ENCODE assay signal across 8 cellular contexts in the genomic region with DNA sequence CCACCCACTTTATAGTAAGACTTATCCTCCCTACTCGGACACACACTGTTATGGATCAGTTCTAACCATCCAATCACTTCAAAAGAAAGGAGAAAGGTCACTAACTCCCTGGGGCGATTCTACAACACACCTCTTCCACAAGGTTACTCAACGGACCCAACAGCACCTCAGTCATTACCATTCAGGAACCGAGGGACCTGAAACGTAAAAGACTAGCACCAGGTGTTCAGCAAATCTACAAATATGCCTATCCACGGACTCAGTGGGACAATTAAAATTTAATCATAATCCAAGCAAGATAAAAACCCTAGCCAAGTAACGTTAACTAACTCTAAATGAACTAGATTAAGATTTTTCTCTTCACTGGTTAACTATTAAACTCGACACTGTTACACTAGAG. TPM values are rescaled to one million over a fixed set of nuclear protein-coding genes. Genes with fewer than 3 reads are reported as not detected.
DNase-seq lines count a peak whose midpoint lies in the region; ATAC-seq and TF ChIP-seq lines count a peak whose summit lies in the region.

No MANE protein-coding gene starts in this region.

- H3K27ac ChIP-seq in ectodermal cell (ENCODE audit: insufficient read depth, low read depth, low read length, poor library complexity, severe bottlenecking): no peak overlapping the region

- intact Hi-C loops in CD14-positive monocyte (cut with micrococcal nuclease): loop anchor here (1.0 to 5.0 kb wide), 2 partner anchors 15 to 47 kb away; partner anchors contain the start of gene TAF6L (in 2 of the 2)

- H3K36me3 ChIP-seq in ectodermal cell (ENCODE audit: control insufficient read depth, insufficient read depth, low read length): peaks cover 38% of the 10 kb centered on the region

- H3K27me3 ChIP-seq in ectodermal cell (ENCODE audit: control insufficient read depth, insufficient read depth, low read length, poor library complexity, severe bottlenecking): no peaks in the 10 kb centered on the region

- peaks cover 18% of the 10 kb centered on the region for H3K4me1 ChIP-seq in ectodermal cell (ENCODE audit: control insufficient read depth, insufficient read depth, low read length)

- DNase-seq in CD14-positive monocyte (ENCODE audit: low spot score) (no peak), NB4 (ENCODE audit: low read depth) (peak; percentile 27), nephron progenitor cell (no peak), GM10248 (ENCODE audit: extremely low spot score) (no peak), cerebellar nuclear complex (lab: John Stamatoyannopoulos, UW) (no peak)

- no peak for TF ChIP-seq POLR2A in NB4 (IDR thresholded peaks at IDR 0.05; ENCODE audit: extremely low read depth, insufficient read length)

- H3K36me3 Mint-ChIP-seq in CD14-positive monocyte: peaks cover 37 to 43% of the 10 kb centered on the region in 2 donors
- H3K36me3 Mint-ChIP-seq in nephron progenitor cell (ENCODE audit: low read depth): peaks cover 44% of the 10 kb centered on the region

- H3K27ac Mint-ChIP-seq in CD14-positive monocyte (peak overlapping the region; percentile 59 to 98 (median 94)), nephron progenitor cell (peak overlapping the region; percentile 97)

- H3K9me3 ChIP-seq in ectodermal cell (ENCODE audit: control insufficient read depth, low read length): no peaks in the 10 kb centered on the region

- H3K9me3 Mint-ChIP-seq in CD14-positive monocyte (peaks cover 0 to 3% (median 0%) of the 10 kb centered on the region in 7 donors), nephron progenitor cell (no peaks in the 10 kb centered on the region)

- H3K27me3 Mint-ChIP-seq in CD14-positive monocyte (ENCODE audit: low read depth in 3 of 3): no peaks in the 10 kb centered on the region
- H3K27me3 Mint-ChIP-seq in nephron progenitor cell (ENCODE audit: low read depth, poor library complexity): peaks cover 3% of the 10 kb centered on the region

- peak overlapping the region; percentile 66 for H3K4me3 ChIP-seq in NB4 (ENCODE audit: low read depth, low read length)
- peak overlapping the region; percentile 90 for H3K4me3 ChIP-seq in ectodermal cell (ENCODE audit: insufficient read depth, low read depth, low read length)

- H3K4me3 Mint-ChIP-seq in CD14-positive monocyte: peak overlapping the region; percentile 91 to 98
- peak overlapping the region; percentile 98 for H3K4me3 Mint-ChIP-seq in nephron progenitor cell

- POLR2A ChIA-PET in GM10248 (lab: Yijun Ruan, JAX): interaction anchor here (1.2 kb wide), 1 partner anchor 12 kb away, joined by 5 read pairs; no protein-coding TSS in a partner anchor

- WGBS in ectodermal cell, 2 experiments: 2 to 5% methylated on average over 8 of the region's 8 CpGs

- H3K4me1 Mint-ChIP-seq in CD14-positive monocyte (peaks cover 43% of the 10 kb centered on the region), nephron progenitor cell (peaks cover 57% of the 10 kb centered on the region)

- no peak for TF ChIP-seq CTCF in CD14-positive monocyte (IDR thresholded peaks at IDR 0.05)
- no peak for TF ChIP-seq CTCF in NB4 (IDR thresholded peaks at IDR 0.05; ENCODE audit: low read depth, low read length)
- TF ChIP-seq CTCF in nephron progenitor cell (IDR thresholded peaks at IDR 0.05): no peak
- TF ChIP-seq CTCF in GM10248 (IDR thresholded peaks at IDR 0.05; ENCODE audit: control extremely low read depth, extremely low read depth, low read depth, missing control alignments): no peak

- CTCF ChIA-PET in GM10248 (lab: Yijun Ruan, JAX): interaction anchor here (2.5 to 5.7 kb wide), 2 partner anchors 44 to 61 kb away, joined by 16 to 24 read pairs; partner anchors contain the start of genes TAF6L and TMEM179B

- ATAC-seq in HG03095 (IDR thresholded peaks at IDR 0.05; ENCODE audit: unreplicated experiment) (no peak), GM19351 (IDR thresholded peaks at IDR 0.05; ENCODE audit: unreplicated experiment) (no peak)

RNA-seq across cellular contexts. Expression of gene HNRNPUL2, which starts 1.6 kb away (rescaled TPM):
- under 1 TPM; 0.33 to 0.88 TPM for polyA plus RNA-seq in CD14-positive monocyte
- 65.0 TPM for polyA plus RNA-seq in ectodermal cell (2013, experiment 1 of 4)
- polyA plus RNA-seq in ectodermal cell (2013, experiment 2 of 4): 70.0 TPM
- polyA plus RNA-seq in ectodermal cell (2013, experiment 3 of 4): 47.4 TPM
- polyA plus RNA-seq in ectodermal cell (2013, experiment 4 of 4): 50.8 TPM

RNA-seq across cellular contexts. Expression of gene TTC9C, which starts 2.6 kb away (rescaled TPM):
- polyA plus RNA-seq in CD14-positive monocyte: 10 to 100 TPM; 17.9 to 21.6 TPM
- polyA plus RNA-seq in ectodermal cell (2013, experiment 1 of 4): 55.7 TPM
- 42.1 TPM for polyA plus RNA-seq in ectodermal cell (2013, experiment 2 of 4)
- 49.9 TPM for polyA plus RNA-seq in ectodermal cell (2013, experiment 3 of 4)
- 52.5 TPM for polyA plus RNA-seq in ectodermal cell (2013, experiment 4 of 4)

RNA-seq across cellular contexts. Expression of gene GNG3, which starts 18.2 kb away (rescaled TPM):
- under 1 TPM in 1 of 2 donors, not detected in 1; 0.23 TPM for polyA plus RNA-seq in CD14-positive monocyte
- 5.8 TPM for polyA plus RNA-seq in ectodermal cell (2013, experiment 1 of 4)
- polyA plus RNA-seq in ectodermal cell (2013, experiment 2 of 4): 4.2 TPM
- 6.1 TPM for polyA plus RNA-seq in ectodermal cell (2013, experiment 3 of 4)
- polyA plus RNA-seq in ectodermal cell (2013, experiment 4 of 4): 4.6 TPM

RNA-seq across cellular contexts. Expression of gene BSCL2, which starts 18.5 kb away (rescaled TPM):
- 10 to 100 TPM; 63.3 to 65.7 TPM for polyA plus RNA-seq in CD14-positive monocyte
- 65.6 TPM for polyA plus RNA-seq in ectodermal cell (2013, experiment 1 of 4)
- 78.7 TPM for polyA plus RNA-seq in ectodermal cell (2013, experiment 2 of 4)
- 80.1 TPM for polyA plus RNA-seq in ectodermal cell (2013, experiment 3 of 4)
- 97.6 TPM for polyA plus RNA-seq in ectodermal cell (2013, experiment 4 of 4)

RNA-seq across cellular contexts. Expression of gene ZBTB3, which starts 28.3 kb away (rescaled TPM):
- polyA plus RNA-seq in CD14-positive monocyte: 1 to 10 TPM; 1.7 to 2.0 TPM
- polyA plus RNA-seq in ectodermal cell (2013, experiment 1 of 4): 15.6 TPM
- 11.4 TPM for polyA plus RNA-seq in ectodermal cell (2013, experiment 2 of 4)
- 11.0 TPM for polyA plus RNA-seq in ectodermal cell (2013, experiment 3 of 4)
- polyA plus RNA-seq in ectodermal cell (2013, experiment 4 of 4): 13.9 TPM
